ENCODE assay signal across 1 cellular context in the genomic region with DNA sequence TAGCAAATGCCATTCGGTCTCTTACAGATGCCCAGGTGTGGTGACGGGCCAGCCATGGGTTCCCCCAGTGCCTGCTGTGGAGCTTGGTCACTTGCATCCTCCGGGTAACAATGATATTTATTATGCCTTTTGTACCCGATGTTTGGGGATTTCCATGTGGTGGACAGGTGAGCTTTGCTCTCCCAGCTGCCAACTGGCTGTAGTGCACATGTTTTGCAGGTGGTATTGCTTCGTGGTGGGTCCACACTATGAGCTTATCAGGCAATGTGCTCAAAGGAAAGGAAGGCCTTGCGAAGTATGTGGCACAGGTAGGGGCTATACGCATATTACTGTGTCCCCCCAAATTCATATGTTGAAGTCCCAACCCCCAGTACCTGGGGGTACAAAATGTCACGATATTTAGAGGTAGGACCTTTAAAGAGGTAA.
TF ChIP-seq lines count a peak whose summit lies in the region.

No MANE protein-coding gene starts in this region.

TF ChIP-seq in HepG2, 621 proteins besides CTCF, POLR2A, EP300 and RAD21 (continued from another document and continues in another):
- TF ChIP-seq, protein P1, sequence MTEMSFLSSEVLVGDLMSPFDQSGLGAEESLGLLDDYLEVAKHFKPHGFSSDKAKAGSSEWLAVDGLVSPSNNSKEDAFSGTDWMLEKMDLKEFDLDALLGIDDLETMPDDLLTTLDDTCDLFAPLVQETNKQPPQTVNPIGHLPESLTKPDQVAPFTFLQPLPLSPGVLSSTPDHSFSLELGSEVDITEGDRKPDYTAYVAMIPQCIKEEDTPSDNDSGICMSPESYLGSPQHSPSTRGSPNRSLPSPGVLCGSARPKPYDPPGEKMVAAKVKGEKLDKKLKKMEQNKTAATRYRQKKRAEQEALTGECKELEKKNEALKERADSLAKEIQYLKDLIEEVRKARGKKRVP (CRISPR knock-in tag; IDR thresholded peaks at IDR 0.05), result no peak
- TF ChIP-seq KDM5B (CRISPR knock-in tag; IDR thresholded peaks at IDR 0.05; ENCODE audit: borderline replicate concordance), result peak; percentile 73; the same call in 1 of the 2 replicates
- no peak for TF ChIP-seq ZNF891 (CRISPR knock-in tag; IDR thresholded peaks at IDR 0.05)
- 0 out of 2 replicates have a peak, but pooled peaks have one; percentile 26 for TF ChIP-seq FLYWCH1 (CRISPR knock-in tag; IDR thresholded peaks at IDR 0.05)
- no peak for TF ChIP-seq PHF5A (CRISPR knock-in tag; IDR thresholded peaks at IDR 0.05; ENCODE audit: low read depth, unreplicated experiment)
- TF ChIP-seq PBX3 (CRISPR knock-in tag; IDR thresholded peaks at IDR 0.05; ENCODE audit: borderline replicate concordance), result no peak
- TF ChIP-seq ATF7 (IDR thresholded peaks at IDR 0.05), result no peak
- TF ChIP-seq ATF7 (CRISPR knock-in tag; IDR thresholded peaks at IDR 0.05), result no peak
- no peak for TF ChIP-seq TFDP1 (CRISPR knock-in tag; IDR thresholded peaks at IDR 0.05; ENCODE audit: borderline replicate concordance)
- no peak for TF ChIP-seq SIX1 (CRISPR knock-in tag; IDR thresholded peaks at IDR 0.05; ENCODE audit: borderline replicate concordance)
- TF ChIP-seq ZNF674 (CRISPR knock-in tag; IDR thresholded peaks at IDR 0.05; ENCODE audit: low read depth), result no peak
- no peak for TF ChIP-seq CBX1 (IDR thresholded peaks at IDR 0.05; ENCODE audit: low read depth)
- TF ChIP-seq MBNL3 (CRISPR knock-in tag; conservative IDR thresholded peaks at IDR 0.05), result no peak
- no peak for TF ChIP-seq ETV6 (CRISPR knock-in tag; conservative IDR thresholded peaks at IDR 0.05)
- TF ChIP-seq, protein P2, sequence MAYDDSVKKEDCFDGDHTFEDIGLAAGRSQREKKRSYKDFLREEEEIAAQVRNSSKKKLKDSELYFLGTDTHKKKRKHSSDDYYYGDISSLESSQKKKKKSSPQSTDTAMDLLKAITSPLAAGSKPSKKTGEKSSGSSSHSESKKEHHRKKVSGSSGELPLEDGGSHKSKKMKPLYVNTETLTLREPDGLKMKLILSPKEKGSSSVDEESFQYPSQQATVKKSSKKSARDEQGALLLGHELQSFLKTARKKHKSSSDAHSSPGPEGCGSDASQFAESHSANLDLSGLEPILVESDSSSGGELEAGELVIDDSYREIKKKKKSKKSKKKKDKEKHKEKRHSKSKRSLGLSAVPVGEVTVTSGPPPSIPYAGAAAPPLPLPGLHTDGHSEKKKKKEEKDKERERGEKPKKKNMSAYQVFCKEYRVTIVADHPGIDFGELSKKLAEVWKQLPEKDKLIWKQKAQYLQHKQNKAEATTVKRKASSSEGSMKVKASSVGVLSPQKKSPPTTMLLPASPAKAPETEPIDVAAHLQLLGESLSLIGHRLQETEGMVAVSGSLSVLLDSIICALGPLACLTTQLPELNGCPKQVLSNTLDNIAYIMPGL (CRISPR knock-in tag; IDR thresholded peaks at IDR 0.05; ENCODE audit: borderline replicate concordance in 1 of 2, low read depth in 1 of 2), result no peak
- TF ChIP-seq TERF1 (CRISPR knock-in tag; IDR thresholded peaks at IDR 0.05), result no peak
- peak; percentile 82; the same call in 1 of the 2 replicates for TF ChIP-seq ZNF274 (CRISPR knock-in tag; IDR thresholded peaks at IDR 0.05)
- no peak for TF ChIP-seq SMC3 (IDR thresholded peaks at IDR 0.05; ENCODE audit: low read length)
- no peak for TF ChIP-seq TFAP4 (IDR thresholded peaks at IDR 0.05; ENCODE audit: borderline replicate concordance, low read depth)
- TF ChIP-seq SRSF9 (IDR thresholded peaks at IDR 0.05; ENCODE audit: borderline replicate concordance, insufficient read depth, low read depth, low read length, poor library complexity, severe bottlenecking), result no peak
- no peak for TF ChIP-seq ZNF703 (CRISPR knock-in tag; IDR thresholded peaks at IDR 0.05; ENCODE audit: borderline replicate concordance)
- no peak for TF ChIP-seq HHEX (CRISPR knock-in tag; IDR thresholded peaks at IDR 0.05)
- TF ChIP-seq SP140L (CRISPR knock-in tag; IDR thresholded peaks at IDR 0.05; ENCODE audit: borderline replicate concordance), result no peak
- no peak for TF ChIP-seq ZFP82 (CRISPR knock-in tag; IDR thresholded peaks at IDR 0.05; ENCODE audit: borderline replicate concordance)
- TF ChIP-seq NFRKB (IDR thresholded peaks at IDR 0.05), result no peak
- TF ChIP-seq ZNF670 (CRISPR knock-in tag; IDR thresholded peaks at IDR 0.05; ENCODE audit: borderline replicate concordance), result peak; percentile 67; the same call in 1 of the 2 replicates
- no peak for TF ChIP-seq MEIS1 (CRISPR knock-in tag; IDR thresholded peaks at IDR 0.05; ENCODE audit: borderline replicate concordance)
- no peak for TF ChIP-seq ARID3A (IDR thresholded peaks at IDR 0.05; ENCODE audit: low read depth, low read length)
- TF ChIP-seq RBFOX2 (IDR thresholded peaks at IDR 0.05; ENCODE audit: low read depth, low read length), result no peak
- TF ChIP-seq TBX2 (CRISPR knock-in tag; IDR thresholded peaks at IDR 0.05; ENCODE audit: borderline replicate concordance), result 0 out of 2 replicates have a peak, but pooled peaks have one; percentile 11
- no peak for TF ChIP-seq ZNF775 (CRISPR knock-in tag; IDR thresholded peaks at IDR 0.05; ENCODE audit: borderline replicate concordance)
- no peak for TF ChIP-seq IKZF4 (CRISPR knock-in tag; IDR thresholded peaks at IDR 0.05; ENCODE audit: borderline replicate concordance, low read depth, not compliant biosample characterization)
- no peak for TF ChIP-seq ZNF468 (CRISPR knock-in tag; IDR thresholded peaks at IDR 0.05)
- TF ChIP-seq, protein P3, sequence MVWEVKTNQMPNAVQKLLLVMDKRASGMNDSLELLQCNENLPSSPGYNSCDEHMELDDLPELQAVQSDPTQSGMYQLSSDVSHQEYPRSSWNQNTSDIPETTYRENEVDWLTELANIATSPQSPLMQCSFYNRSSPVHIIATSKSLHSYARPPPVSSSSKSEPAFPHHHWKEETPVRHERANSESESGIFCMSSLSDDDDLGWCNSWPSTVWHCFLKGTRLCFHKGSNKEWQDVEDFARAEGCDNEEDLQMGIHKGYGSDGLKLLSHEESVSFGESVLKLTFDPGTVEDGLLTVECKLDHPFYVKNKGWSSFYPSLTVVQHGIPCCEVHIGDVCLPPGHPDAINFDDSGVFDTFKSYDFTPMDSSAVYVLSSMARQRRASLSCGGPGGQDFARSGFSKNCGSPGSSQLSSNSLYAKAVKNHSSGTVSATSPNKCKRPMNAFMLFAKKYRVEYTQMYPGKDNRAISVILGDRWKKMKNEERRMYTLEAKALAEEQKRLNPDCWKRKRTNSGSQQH (CRISPR knock-in tag; IDR thresholded peaks at IDR 0.05; ENCODE audit: low read depth), result peak; percentile 89
- no peak for TF ChIP-seq SUZ12 (IDR thresholded peaks at IDR 0.05; ENCODE audit: low read depth, low read length)
- no peak for TF ChIP-seq ZNF337 (CRISPR knock-in tag; IDR thresholded peaks at IDR 0.05; ENCODE audit: borderline replicate concordance, low read depth)
- no peak for TF ChIP-seq ZNF232 (CRISPR knock-in tag; IDR thresholded peaks at IDR 0.05; ENCODE audit: borderline replicate concordance)
- TF ChIP-seq BHLHE40 (IDR thresholded peaks at IDR 0.05; ENCODE audit: low read length), result no peak
- TF ChIP-seq, protein P4, sequence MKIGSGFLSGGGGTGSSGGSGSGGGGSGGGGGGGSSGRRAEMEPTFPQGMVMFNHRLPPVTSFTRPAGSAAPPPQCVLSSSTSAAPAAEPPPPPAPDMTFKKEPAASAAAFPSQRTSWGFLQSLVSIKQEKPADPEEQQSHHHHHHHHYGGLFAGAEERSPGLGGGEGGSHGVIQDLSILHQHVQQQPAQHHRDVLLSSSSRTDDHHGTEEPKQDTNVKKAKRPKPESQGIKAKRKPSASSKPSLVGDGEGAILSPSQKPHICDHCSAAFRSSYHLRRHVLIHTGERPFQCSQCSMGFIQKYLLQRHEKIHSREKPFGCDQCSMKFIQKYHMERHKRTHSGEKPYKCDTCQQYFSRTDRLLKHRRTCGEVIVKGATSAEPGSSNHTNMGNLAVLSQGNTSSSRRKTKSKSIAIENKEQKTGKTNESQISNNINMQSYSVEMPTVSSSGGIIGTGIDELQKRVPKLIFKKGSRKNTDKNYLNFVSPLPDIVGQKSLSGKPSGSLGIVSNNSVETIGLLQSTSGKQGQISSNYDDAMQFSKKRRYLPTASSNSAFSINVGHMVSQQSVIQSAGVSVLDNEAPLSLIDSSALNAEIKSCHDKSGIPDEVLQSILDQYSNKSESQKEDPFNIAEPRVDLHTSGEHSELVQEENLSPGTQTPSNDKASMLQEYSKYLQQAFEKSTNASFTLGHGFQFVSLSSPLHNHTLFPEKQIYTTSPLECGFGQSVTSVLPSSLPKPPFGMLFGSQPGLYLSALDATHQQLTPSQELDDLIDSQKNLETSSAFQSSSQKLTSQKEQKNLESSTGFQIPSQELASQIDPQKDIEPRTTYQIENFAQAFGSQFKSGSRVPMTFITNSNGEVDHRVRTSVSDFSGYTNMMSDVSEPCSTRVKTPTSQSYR (CRISPR knock-in tag; IDR thresholded peaks at IDR 0.05; ENCODE audit: borderline replicate concordance), result no peak
- no peak for TF ChIP-seq HOMEZ (CRISPR knock-in tag; IDR thresholded peaks at IDR 0.05; ENCODE audit: low read depth)
- TF ChIP-seq FOSL1 (CRISPR knock-in tag; IDR thresholded peaks at IDR 0.05; ENCODE audit: borderline replicate concordance), result no peak
- no peak for TF ChIP-seq PAF1 (CRISPR knock-in tag; IDR thresholded peaks at IDR 0.05)
- no peak for TF ChIP-seq U2AF1 (optimal IDR thresholded peaks at IDR 0.05; ENCODE audit: low read depth, low read length)
